Comparison of ENCODE assay signal across 29 cellular contexts in genomic region chr1:55239548-55239947, GRCh38.
"Had no signal": no experiment of that assay in that cellular context is flagged by ENCODE, and none has a peak within 500 bp of the region (broad histone marks: within the 10 kb centered on the region; RNA-seq: fewer than 3 reads in every experiment).

No MANE protein-coding gene starts in this region.

- DNase-seq: colonic mucosa; cortex of kidney; dermis blood vessel endothelial cell; dorsolateral prefrontal cortex; effector CD4-positive, alpha-beta T cell; effector CD8-positive, alpha-beta T cell; effector memory CD4-positive, alpha-beta T cell; effector memory CD8-positive, alpha-beta T cell; endodermal cell; erythroblast; esophagus squamous epithelium; foreskin fibroblast; foreskin keratinocyte; foreskin melanocyte; gastrocnemius medialis; glutamatergic neuron; head of caudate nucleus; heart left ventricle; heart right ventricle had no signal

- H3K4me3 ChIP-seq: colonic mucosa, coronary artery, dorsolateral prefrontal cortex, esophagus muscularis mucosa, esophagus squamous epithelium, gastrocnemius medialis, gastroesophageal sphincter, heart left ventricle, heart right ventricle had no signal

- H3K9me3 Mint-ChIP-seq: dendritic cell treated with granulocyte-macrophage colony-stimulating factor and Interleukin-4, amounts not matched to agents 40 ng/mL and 50 ng/mL, for 4 days; effector memory CD8-positive, alpha-beta T cell; endodermal cell had no signal

- H3K36me3 ChIP-seq: colonic mucosa, esophagus muscularis mucosa, esophagus squamous epithelium, gastrocnemius medialis, gastroesophageal sphincter, heart left ventricle, heart right ventricle had no signal

- H3K27ac Mint-ChIP-seq: dendritic cell treated with granulocyte-macrophage colony-stimulating factor and Interleukin-4, amounts not matched to agents 40 ng/mL and 50 ng/mL, for 4 days; effector memory CD8-positive, alpha-beta T cell; endodermal cell had no signal

- H3K9me3 ChIP-seq: colonic mucosa, esophagus muscularis mucosa, esophagus squamous epithelium, gastrocnemius medialis, gastroesophageal sphincter, heart left ventricle, heart right ventricle had no signal

- H3K27me3 Mint-ChIP-seq: dendritic cell treated with granulocyte-macrophage colony-stimulating factor and Interleukin-4, amounts not matched to agents 40 ng/mL and 50 ng/mL, for 4 days had no signal

- ATAC-seq: effector memory CD8-positive, alpha-beta T cell; esophagus mucosa; foreskin keratinocyte; gastrocnemius medialis; gastroesophageal sphincter; heart left ventricle; heart right ventricle had no signal

- H3K4me1 ChIP-seq: colonic mucosa, esophagus squamous epithelium had no signal

- FAIRE-seq: colon, endometrium, endothelial cell of umbilical vein, frontal cortex had no signal

- H3K27me3 ChIP-seq: colonic mucosa, dorsolateral prefrontal cortex, esophagus muscularis mucosa, esophagus squamous epithelium, foreskin keratinocyte, gastrocnemius medialis, gastroesophageal sphincter, heart left ventricle, heart right ventricle had no signal

- H3K4me3 Mint-ChIP-seq: dendritic cell treated with granulocyte-macrophage colony-stimulating factor and Interleukin-4, amounts not matched to agents 40 ng/mL and 50 ng/mL, for 4 days; effector memory CD8-positive, alpha-beta T cell; endodermal cell had no signal

- H3K27ac ChIP-seq: colonic mucosa, coronary artery, dorsolateral prefrontal cortex, epithelial cell of prostate, esophagus muscularis mucosa, esophagus squamous epithelium, foreskin keratinocyte, gastrocnemius medialis, gastroesophageal sphincter, heart left ventricle, heart right ventricle had no signal
